ENCODE assay signal across 17 cellular contexts in genomic region chr5:78627766-78628165, GRCh38. TPM values are rescaled to one million over a fixed set of nuclear protein-coding genes. Genes with fewer than 3 reads are reported as not detected.
DNase-seq lines count a peak whose midpoint lies in the region; ATAC-seq and TF ChIP-seq lines count a peak whose summit lies in the region.
"Had no signal": no experiment of that assay in that cellular context is flagged by ENCODE, and none has a peak within 500 bp of the region (broad histone marks: within the 10 kb centered on the region; RNA-seq: fewer than 3 reads in every experiment).

No MANE protein-coding gene starts in this region.

- H2BK5ac ChIP-seq in neuronal stem cell (ENCODE audit: low read length) = no peak overlapping the region

- H2AFZ ChIP-seq in neuronal stem cell (ENCODE audit: low read length) = no peak overlapping the region

- CTCF ChIA-PET in activated naive CD4-positive, alpha-beta T cell treated with anti-CD3 and anti-CD28 coated beads, Interleukin-2, amount 10 ng/mL, durations not matched to agents 7 days and 5 days (lab: Charles Lee) = no interaction called here

- H3K18ac ChIP-seq in neuronal stem cell (ENCODE audit: low read length) = peak overlapping the region; percentile 39

- no peaks in the 10 kb centered on the region for H3K4me1 Mint-ChIP-seq in CD4-positive, CD25-positive, alpha-beta regulatory T cell
- no peaks in the 10 kb centered on the region for H3K4me1 Mint-ChIP-seq in activated naive CD4-positive, alpha-beta T cell treated with anti-CD3 and anti-CD28 coated beads, Interleukin-2, amount 10 ng/mL, durations not matched to agents 7 days and 5 days

- no peak overlapping the region for H2AK5ac ChIP-seq in neuronal stem cell (ENCODE audit: low read depth, low read length)

- ATAC-seq in CD4-positive, CD25-positive, alpha-beta regulatory T cell (ENCODE audit: low read depth in 2 of 2) = no peak
- ATAC-seq in SK-N-SH treated with all-trans-retinoic acid at 6 μM for 48 hours (peak; percentile 10; the same call in 2 of the 3 replicates), sciatic nerve (no peak), HG03135 (IDR thresholded peaks at IDR 0.05; ENCODE audit: unreplicated experiment) (no peak)
- ATAC-seq: upper lobe of right lung had no signal

- no peak overlapping the region for H2BK15ac ChIP-seq in neuronal stem cell (ENCODE audit: low read length)

- H4K91ac ChIP-seq in neuronal stem cell (ENCODE audit: low read depth, low read length, poor library complexity) = no peak overlapping the region

- no peak overlapping the region for H3K23ac ChIP-seq in neuronal stem cell (ENCODE audit: low read depth, low read length, poor library complexity)

- peaks cover 2% of the 10 kb centered on the region for H3K27me3 ChIP-seq in CD4-positive, CD25-positive, alpha-beta regulatory T cell (ENCODE audit: control insufficient read depth, insufficient read depth, low read length)
- H3K27me3 ChIP-seq in neuronal stem cell (ENCODE audit: control insufficient read depth in 3 of 3, insufficient read depth in 3 of 3, low read depth in 1 of 3, low read length in 3 of 3) = no peaks in the 10 kb centered on the region
- H3K27me3 ChIP-seq: esophagus muscularis mucosa, upper lobe of right lung had no signal

- H3K36me3 Mint-ChIP-seq in CD4-positive, CD25-positive, alpha-beta regulatory T cell = no peaks in the 10 kb centered on the region
- H3K36me3 Mint-ChIP-seq in activated naive CD4-positive, alpha-beta T cell treated with anti-CD3 and anti-CD28 coated beads, Interleukin-2, amount 10 ng/mL, durations not matched to agents 7 days and 5 days = no peaks in the 10 kb centered on the region

- no peaks in the 10 kb centered on the region for H3K4me1 ChIP-seq in CD4-positive, CD25-positive, alpha-beta regulatory T cell (ENCODE audit: control insufficient read depth, insufficient read depth, low read length, poor library complexity, severe bottlenecking)
- peaks cover 2 to 5% of the 10 kb centered on the region in 2 donors for H3K4me1 ChIP-seq in neuronal stem cell (ENCODE audit: control insufficient read depth in 2 of 2, insufficient read depth in 1 of 2, low read depth in 1 of 2, low read length in 2 of 2)

- H3K27ac ChIP-seq in CD4-positive, CD25-positive, alpha-beta regulatory T cell (ENCODE audit: insufficient read depth, low read length, poor library complexity, severe bottlenecking) = no peak overlapping the region
- H3K27ac ChIP-seq in neuronal stem cell (replicated peaks; ENCODE audit: low read length) = no peak overlapping the region
- H3K27ac ChIP-seq: upper lobe of right lung had no signal

- H3K4me3 Mint-ChIP-seq in CD4-positive, CD25-positive, alpha-beta regulatory T cell = no peak overlapping the region
- H3K4me3 Mint-ChIP-seq in activated naive CD4-positive, alpha-beta T cell treated with anti-CD3 and anti-CD28 coated beads, Interleukin-2, amount 10 ng/mL, durations not matched to agents 7 days and 5 days = no peak overlapping the region
- H3K4me3 Mint-ChIP-seq: dendritic cell treated with granulocyte-macrophage colony-stimulating factor and Interleukin-4, amounts not matched to agents 40 ng/mL and 50 ng/mL, for 4 days had no signal

- no peak overlapping the region for H4K8ac ChIP-seq in neuronal stem cell (ENCODE audit: low read depth, low read length)

- intact Hi-C loops in sciatic nerve (cut with DNase I) = no loop called here

- no peak overlapping the region for H3K4me3 ChIP-seq in CD4-positive, CD25-positive, alpha-beta regulatory T cell (ENCODE audit: low read depth, low read length)
- no peak overlapping the region for H3K4me3 ChIP-seq in neuronal stem cell (ENCODE audit: low read length in 2 of 2)
- H3K4me3 ChIP-seq: esophagus muscularis mucosa, lung, upper lobe of right lung had no signal

- H3K4ac ChIP-seq in neuronal stem cell (ENCODE audit: low read length) = no peak overlapping the region

- no peak overlapping the region for H2BK12ac ChIP-seq in neuronal stem cell (ENCODE audit: low read length)

- no peaks in the 10 kb centered on the region for H3K9me3 Mint-ChIP-seq in CD4-positive, CD25-positive, alpha-beta regulatory T cell
- H3K9me3 Mint-ChIP-seq in activated naive CD4-positive, alpha-beta T cell treated with anti-CD3 and anti-CD28 coated beads, Interleukin-2, amount 10 ng/mL, durations not matched to agents 7 days and 5 days = no peaks in the 10 kb centered on the region
- H3K9me3 Mint-ChIP-seq: dendritic cell treated with granulocyte-macrophage colony-stimulating factor and Interleukin-4, amounts not matched to agents 40 ng/mL and 50 ng/mL, for 4 days had no signal

- no peaks in the 10 kb centered on the region for H3K79me1 ChIP-seq in neuronal stem cell (ENCODE audit: low read depth, low read length)

- H3K14ac ChIP-seq in neuronal stem cell (ENCODE audit: low read length) = no peak overlapping the region

- H3K27me3 Mint-ChIP-seq in CD4-positive, CD25-positive, alpha-beta regulatory T cell = peaks cover 18% of the 10 kb centered on the region
- H3K27me3 Mint-ChIP-seq in activated naive CD4-positive, alpha-beta T cell treated with anti-CD3 and anti-CD28 coated beads, Interleukin-2, amount 10 ng/mL, durations not matched to agents 7 days and 5 days = peaks cover 13% of the 10 kb centered on the region

- no peaks in the 10 kb centered on the region for H3K9me3 ChIP-seq in CD4-positive, CD25-positive, alpha-beta regulatory T cell (ENCODE audit: control insufficient read depth in 2 of 2, low read length in 2 of 2)
- H3K9me3 ChIP-seq in neuronal stem cell (replicated peaks in 1 of 2; ENCODE audit: control insufficient read depth in 2 of 2, insufficient read depth in 1 of 2, low read depth in 1 of 2, low read length in 2 of 2) = peaks cover 0 to 5% of the 10 kb centered on the region in 2 donors
- H3K9me3 ChIP-seq: esophagus muscularis mucosa, upper lobe of right lung had no signal

- no peak overlapping the region for H3K9ac ChIP-seq in neuronal stem cell (ENCODE audit: low read depth, low read length, poor library complexity)

- H3K36me3 ChIP-seq in CD4-positive, CD25-positive, alpha-beta regulatory T cell (ENCODE audit: control insufficient read depth, insufficient read depth, low read length) = no peaks in the 10 kb centered on the region
- H3K36me3 ChIP-seq in neuronal stem cell (replicated peaks in 1 of 2; ENCODE audit: control insufficient read depth in 2 of 2, insufficient read depth in 2 of 2, low read length in 2 of 2) = peaks cover 7 to 56% of the 10 kb centered on the region in 2 donors

- no CpG with 5 or more reads among the region's 6 CpGs for WGBS in neuronal stem cell (ENCODE audit: extremely low coverage in 2 of 2, insufficient read length in 2 of 2, insufficient replicate concordance in 1 of 2), 2 donors

- no peak overlapping the region for H2BK120ac ChIP-seq in neuronal stem cell (ENCODE audit: low read depth, low read length)

- no peak overlapping the region for H3K4me2 ChIP-seq in neuronal stem cell (ENCODE audit: insufficient read depth, low read length, poor library complexity, severe bottlenecking)

- H3K27ac Mint-ChIP-seq in CD4-positive, CD25-positive, alpha-beta regulatory T cell = peak overlapping the region in 2 of 3 donors; percentile 10 to 18
- no peak overlapping the region for H3K27ac Mint-ChIP-seq in activated naive CD4-positive, alpha-beta T cell treated with anti-CD3 and anti-CD28 coated beads, Interleukin-2, amount 10 ng/mL, durations not matched to agents 7 days and 5 days
- H3K27ac Mint-ChIP-seq: dendritic cell treated with granulocyte-macrophage colony-stimulating factor and Interleukin-4, amounts not matched to agents 40 ng/mL and 50 ng/mL, for 4 days had no signal

- no peak for DNase-seq in CD4-positive, CD25-positive, alpha-beta regulatory T cell
- DNase-seq in fibroblast of peridontal ligament (ENCODE audit: extremely low read depth) (peak; percentile 49), neuronal stem cell (ENCODE audit: low spot score) (no peak), sciatic nerve (ENCODE audit: low spot score) (no peak), NCI-H446 (lab: John Stamatoyannopoulos, UW) (no peak)
- DNase-seq in activated naive CD4-positive, alpha-beta T cell treated with anti-CD3 and anti-CD28 coated beads, Interleukin-2, amount 10 ng/mL, durations not matched to agents 7 days and 5 days = no peak
- DNase-seq: activated CD4-positive, alpha-beta T cell treated with anti-CD3 and anti-CD28 coated beads for 48 hours; activated T-cell treated with anti-CD3 and anti-CD28 coated beads, Interleukin-2, amount 50 U/mL, for 1 hour; NK-92 treated with Interleukin-12 subunit alpha and Interleukin-12 subunit beta, amount 100 ng/mL, for 24 hours; stimulated activated CD4-positive, alpha-beta T cell treated with anti-CD3 and anti-CD28 coated beads, Interleukin-4, amount 100 ng/mL, for 4 hours; T-helper 2 cell; upper lobe of right lung had no signal

TF ChIP-seq in SK-N-SH treated with all-trans-retinoic acid at 6 μM for 48 hours, 23 proteins besides CTCF, POLR2A, EP300 and RAD21:
- TF ChIP-seq ZFP3 (CRISPR knock-in tag; IDR thresholded peaks at IDR 0.05) (no peak), ZNF70 (CRISPR knock-in tag; IDR thresholded peaks at IDR 0.05) (0 out of 2 replicates have a peak, but pooled peaks have one; percentile 17)

RNA-seq across cellular contexts. Expression of gene LHFPL2, which starts 20.8 kb away (rescaled TPM):
- 0.47 TPM for total RNA-seq in CD4-positive, CD25-positive, alpha-beta regulatory T cell
- polyA plus RNA-seq in CD4-positive, CD25-positive, alpha-beta regulatory T cell = under 1 TPM; 0.11 to 0.42 (median 0.26) TPM
- 10.8 TPM for polyA plus RNA-seq in neuronal stem cell (2013, experiment 1 of 2)
- polyA plus RNA-seq in neuronal stem cell (2013, experiment 2 of 2) = 11.6 TPM
- 33.4 TPM for total RNA-seq in sciatic nerve

Comparison
In these comparisons a context has a peak if more than half of its experiments do, and no peak if none do; other contexts are left out.
1. RNA of gene LHFPL2, which starts 20.8 kb away (total RNA-seq): 33.4 TPM in sciatic nerve (single experiment); 0.47 TPM in CD4-positive, CD25-positive, alpha-beta regulatory T cell (single experiment); every median in the first group is over 10 times any median in the second.